In the genomic region with DNA sequence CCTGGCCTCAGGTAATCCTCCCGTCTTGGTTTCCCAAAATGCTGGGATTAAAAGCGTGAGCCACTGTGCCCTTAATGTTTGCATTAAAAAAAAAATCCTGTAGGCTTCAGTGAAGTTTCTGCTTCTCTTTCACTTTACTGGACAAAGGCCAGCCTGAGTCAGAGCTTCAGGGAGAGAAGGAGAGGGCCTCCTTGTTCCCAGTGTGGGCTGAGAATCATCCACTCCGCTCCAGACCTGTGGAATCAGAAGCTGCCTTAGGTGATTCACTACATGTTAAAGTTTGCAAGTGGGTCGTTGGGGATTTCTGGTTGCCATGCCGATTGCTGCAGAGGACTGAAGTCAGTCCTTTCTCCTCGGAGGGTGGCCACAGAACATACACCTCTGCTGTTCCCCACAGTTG, we compare ENCODE assay signal across 1 cellular context.
TF ChIP-seq lines count a peak whose summit lies in the region.

No MANE protein-coding gene starts in this region.

TF ChIP-seq in GM23338, 12 proteins besides CTCF, POLR2A, EP300 and RAD21 (continued from another document):
- no peak for TF ChIP-seq ZNF462 (CRISPR knock-in tag; IDR thresholded peaks at IDR 0.05)
- no peak for TF ChIP-seq EZH2 (IDR thresholded peaks at IDR 0.05; ENCODE audit: low read depth, unreplicated experiment)
- no peak for TF ChIP-seq NANOG (IDR thresholded peaks at IDR 0.05; ENCODE audit: borderline replicate concordance)
- TF ChIP-seq ZNF331 (CRISPR knock-in tag; IDR thresholded peaks at IDR 0.05; ENCODE audit: low read depth): no peak
- TF ChIP-seq JUNB (IDR thresholded peaks at IDR 0.05; ENCODE audit: unreplicated experiment): no peak
- TF ChIP-seq POLR2AphosphoS5 (IDR thresholded peaks at IDR 0.05; ENCODE audit: low read depth): no peak
- no peak for TF ChIP-seq ZNF114 (CRISPR knock-in tag; IDR thresholded peaks at IDR 0.05)
- no peak for TF ChIP-seq CREB1 (CRISPR knock-in tag; IDR thresholded peaks at IDR 0.05; ENCODE audit: low read depth)
